ENCODE assay signal across 1 cellular context in genomic region chr20:53623454-53624206, GRCh38.
TF ChIP-seq lines count a peak whose summit lies in the region.

No MANE protein-coding gene starts in this region.

TF ChIP-seq in SK-N-SH treated with all-trans-retinoic acid at 6 μM for 48 hours, 23 proteins besides CTCF, POLR2A, EP300 and RAD21 (continued from another document):
- TF ChIP-seq CSRNP3 (CRISPR knock-in tag; IDR thresholded peaks at IDR 0.05) (0 out of 2 replicates have a peak, but pooled peaks have one; percentile 45), ARNTL (CRISPR knock-in tag; IDR thresholded peaks at IDR 0.05; ENCODE audit: borderline replicate concordance, low read depth) (no peak)
